ENCODE assay signal across 8 cellular contexts in genomic region chr7:34430456-34430855, GRCh38.
DNase-seq lines count a peak whose midpoint lies in the region; ATAC-seq, FAIRE-seq and TF ChIP-seq lines count a peak whose summit lies in the region.

No MANE protein-coding gene starts in this region.

- H4K8ac ChIP-seq in IMR-90 (ENCODE audit: low read depth in 2 of 2, low read length in 2 of 2), result no peak overlapping the region
- H4K8ac ChIP-seq in mesenchymal stem cell (ENCODE audit: low read length), result no peak overlapping the region

- H3K9me1 ChIP-seq in IMR-90 (ENCODE audit: insufficient read depth, low read length), result no peaks in the 10 kb centered on the region

- no peak overlapping the region for H3K4ac ChIP-seq in IMR-90 (ENCODE audit: low read depth, low read length)
- no peak overlapping the region for H3K4ac ChIP-seq in mesenchymal stem cell (ENCODE audit: low read depth in 1 of 2, low read length in 2 of 2)

- BruUV-seq in IMR-90 (replicated peaks; lab: Mats Ljungman, UMichigan), result no TSS peak

- no peak overlapping the region for H2BK120ac ChIP-seq in IMR-90 (ENCODE audit: low read depth, low read length)
- no peak overlapping the region for H2BK120ac ChIP-seq in mesenchymal stem cell (ENCODE audit: low read depth, low read length)

- H2AK5ac ChIP-seq in IMR-90 (ENCODE audit: low read depth, low read length) (no peak overlapping the region), mesenchymal stem cell (ENCODE audit: low read length, severe bottlenecking) (no peak overlapping the region)

- H4K91ac ChIP-seq in IMR-90 (ENCODE audit: insufficient read depth, low read depth, low read length) (no peak overlapping the region), mesenchymal stem cell (ENCODE audit: low read length) (no peak overlapping the region)

- H3K4me3 Mint-ChIP-seq in astrocyte (ENCODE audit: unreplicated experiment), result no peak overlapping the region

- FAIRE-seq in astrocyte (lab: Jason Lieb, UNC), result no peak

- H2AFZ ChIP-seq in IMR-90 (replicated peaks; ENCODE audit: low read length, poor library complexity) (no peak overlapping the region), astrocyte (ENCODE audit: low read depth, low read length) (no peak overlapping the region), mesenchymal stem cell (ENCODE audit: low read depth, low read length) (no peak overlapping the region)

- H3K18ac ChIP-seq in IMR-90 (ENCODE audit: low read depth, low read length), result no peak overlapping the region
- H3K18ac ChIP-seq in mesenchymal stem cell (ENCODE audit: low read depth in 1 of 2, low read length in 2 of 2), result no peak overlapping the region

- H3K4me1 ChIP-seq in IMR-90 (ENCODE audit: control insufficient read depth, insufficient read depth, low read length) (no peaks in the 10 kb centered on the region), astrocyte (ENCODE audit: insufficient read depth, low read length) (no peaks in the 10 kb centered on the region), mesenchymal stem cell (ENCODE audit: control insufficient read depth, insufficient read depth, low read depth, low read length) (no peaks in the 10 kb centered on the region)

- H3K9me3 Mint-ChIP-seq in astrocyte (ENCODE audit: unreplicated experiment), result peaks cover 7% of the 10 kb centered on the region

- H3K27ac ChIP-seq in IMR-90 (ENCODE audit: insufficient read depth, low read length) (no peak overlapping the region), astrocyte (ENCODE audit: low read depth, low read length) (no peak overlapping the region), mesenchymal stem cell (ENCODE audit: low read length, poor library complexity, severe bottlenecking) (no peak overlapping the region)

- H4K5ac ChIP-seq in IMR-90 (ENCODE audit: low read depth, low read length), result no peak overlapping the region

- peak; percentile 58 for DNase-seq in G401 (ENCODE audit: low spot score)
- peak; percentile 44 for DNase-seq in IMR-90
- peak; percentile 67 for DNase-seq in astrocyte (ENCODE audit: low read depth)
- peak; percentile 17 for DNase-seq in mesenchymal stem cell
- DNase-seq in middle frontal gyrus (ENCODE audit: extremely low spot score, low spot score), result no peak
- DNase-seq in C1 segment of cervical spinal cord (lab: John Stamatoyannopoulos, UW), result no peak

- intact Hi-C loops in IMR-90 (cut with micrococcal nuclease), result no loop called here

- no peak overlapping the region for H2BK20ac ChIP-seq in IMR-90 (ENCODE audit: low read depth, low read length)

- no peak overlapping the region for H3K27ac Mint-ChIP-seq in astrocyte (ENCODE audit: unreplicated experiment)

- no peak overlapping the region for H2BK12ac ChIP-seq in mesenchymal stem cell (ENCODE audit: low read length in 2 of 2)

- no peak overlapping the region for H2BK15ac ChIP-seq in IMR-90 (ENCODE audit: low read depth, low read length)
- H2BK15ac ChIP-seq in mesenchymal stem cell (ENCODE audit: low read depth, poor library complexity, severe bottlenecking), result no peak overlapping the region

- no peak overlapping the region for H2AK9ac ChIP-seq in IMR-90 (replicated peaks; ENCODE audit: low read depth, low read length, poor library complexity)

- H3K23ac ChIP-seq in IMR-90 (ENCODE audit: low read depth, low read length), result no peak overlapping the region
- H3K23ac ChIP-seq in mesenchymal stem cell (ENCODE audit: low read length in 2 of 2), result no peak overlapping the region

- H3K79me1 ChIP-seq in IMR-90 (ENCODE audit: low read depth in 1 of 2, low read length in 2 of 2) (no peaks in the 10 kb centered on the region), mesenchymal stem cell (replicated peaks; ENCODE audit: low read length, poor library complexity, severe bottlenecking) (no peaks in the 10 kb centered on the region)

- WGBS in IMR-90 (ENCODE audit: extremely low coverage in 2 of 2, insufficient read length in 1 of 2), 2 experiments, result no CpG with 5 or more reads among the region's 4 CpGs
- 78% methylated on average over 4 of the region's 4 CpGs for WGBS in mesenchymal stem cell

- no peak overlapping the region for H3K56ac ChIP-seq in IMR-90 (ENCODE audit: extremely low read depth, insufficient read depth, low read length)

- H2BK5ac ChIP-seq in IMR-90 (ENCODE audit: low read depth, low read length, poor library complexity, severe bottlenecking) (no peak overlapping the region), mesenchymal stem cell (ENCODE audit: low read depth, low read length, poor library complexity, severe bottlenecking) (no peak overlapping the region)

- H3K4me1 Mint-ChIP-seq in astrocyte (ENCODE audit: low read depth, unreplicated experiment), result no peaks in the 10 kb centered on the region

- TF ChIP-seq POLR2A in IMR-90 (IDR thresholded peaks at IDR 0.05; ENCODE audit: low read depth, low read length), result no peak

- H3K4me2 ChIP-seq in IMR-90 (ENCODE audit: low read depth, low read length), result no peak overlapping the region
- no peak overlapping the region for H3K4me2 ChIP-seq in astrocyte (ENCODE audit: low read length)
- no peak overlapping the region for H3K4me2 ChIP-seq in mesenchymal stem cell (ENCODE audit: low read length, poor library complexity, severe bottlenecking)

- peaks cover 3% of the 10 kb centered on the region for H3K27me3 Mint-ChIP-seq in astrocyte (ENCODE audit: low read depth, unreplicated experiment)

- CTCF ChIA-PET in IMR-90 (lab: Yijun Ruan, JAX), result interaction anchor here (0.7 kb wide), 1 partner anchor 340 kb away, joined by 4 read pairs; no protein-coding TSS in a partner anchor

- H3K36me3 Mint-ChIP-seq in astrocyte (ENCODE audit: low read depth, unreplicated experiment), result no peaks in the 10 kb centered on the region

- H3K4me3 ChIP-seq in IMR-90 (ENCODE audit: insufficient read depth, low read depth, low read length) (no peak overlapping the region), astrocyte (ENCODE audit: insufficient read depth, low read depth, low read length) (no peak overlapping the region), mesenchymal stem cell (ENCODE audit: insufficient read depth in 1 of 2, low read depth in 1 of 2, low read length in 2 of 2) (no peak overlapping the region)

- H3K14ac ChIP-seq in IMR-90 (replicated peaks; ENCODE audit: low read depth, low read length) (no peak overlapping the region), mesenchymal stem cell (ENCODE audit: low read length in 2 of 2) (no peak overlapping the region)

- H3K36me3 ChIP-seq in IMR-90 (ENCODE audit: control insufficient read depth, insufficient read depth, low read length) (no peaks in the 10 kb centered on the region), astrocyte (ENCODE audit: insufficient read depth, low read length) (no peaks in the 10 kb centered on the region), mesenchymal stem cell (ENCODE audit: control insufficient read depth in 1 of 2, insufficient read depth in 2 of 2, low read depth in 1 of 2, low read length in 2 of 2) (no peaks in the 10 kb centered on the region)

- H3K9ac ChIP-seq in IMR-90 (ENCODE audit: low read depth, low read length) (no peak overlapping the region), astrocyte (ENCODE audit: low read length) (no peak overlapping the region), mesenchymal stem cell (ENCODE audit: low read length) (no peak overlapping the region)

- in situ Hi-C loops in G401 (cut with HindIII; ENCODE audit: low sequenced_read_pairs), result no loop called here
- in situ Hi-C loops in IMR-90 (cut with MboI; ENCODE audit: low sequenced_read_pairs), result no loop called here

- TF ChIP-seq RAD21 in IMR-90 (IDR thresholded peaks at IDR 0.05; ENCODE audit: low read length), result peak; percentile 28; the same call in 1 of the 2 replicates

- H3K9me3 ChIP-seq in IMR-90 (ENCODE audit: control insufficient read depth, insufficient read depth, low read length), result no peaks in the 10 kb centered on the region
- no peaks in the 10 kb centered on the region for H3K9me3 ChIP-seq in astrocyte (ENCODE audit: insufficient read depth, low read depth, low read length)
- H3K9me3 ChIP-seq in mesenchymal stem cell (ENCODE audit: control insufficient read depth, low read length), result no peaks in the 10 kb centered on the region

- dilution Hi-C loops in IMR-90 (cut with HindIII; ENCODE audit: low sequenced_read_pairs, unreplicated experiment), result no loop called here

- H3K27me3 ChIP-seq in IMR-90 (ENCODE audit: control insufficient read depth, insufficient read depth, low read length), result no peaks in the 10 kb centered on the region
- peaks cover 2% of the 10 kb centered on the region for H3K27me3 ChIP-seq in astrocyte (ENCODE audit: insufficient read depth, low read length)
- peaks cover 0 to 7% of the 10 kb centered on the region in 2 experiments for H3K27me3 ChIP-seq in mesenchymal stem cell (ENCODE audit: control insufficient read depth in 1 of 2, insufficient read depth in 1 of 2, low read length in 2 of 2)

- no peaks in the 10 kb centered on the region for H3K79me2 ChIP-seq in astrocyte (ENCODE audit: insufficient read depth, low read length)

- POLR2A ChIA-PET in IMR-90 (lab: Charles Lee; ENCODE audit: unreplicated experiment), result no interaction called here

- TF ChIP-seq CTCF in IMR-90 (conservative IDR thresholded peaks at IDR 0.05; ENCODE audit: low read depth, low read length), result peak; percentile 20; the same call in 1 of the 2 replicates
- TF ChIP-seq CTCF in astrocyte (IDR thresholded peaks at IDR 0.05; ENCODE audit: insufficient read depth, low read depth, low read length), result peak; percentile 52

- ATAC-seq in IMR-90 (ENCODE audit: low read depth) (peak; percentile 29; the same call in 1 of the 2 replicates), GM18858 (IDR thresholded peaks at IDR 0.05; ENCODE audit: unreplicated experiment) (no peak), HG02852 (IDR thresholded peaks at IDR 0.05; ENCODE audit: unreplicated experiment) (no peak)

- no peaks in the 10 kb centered on the region for H4K20me1 ChIP-seq in IMR-90 (ENCODE audit: insufficient read depth, low read length)
- no peaks in the 10 kb centered on the region for H4K20me1 ChIP-seq in astrocyte (ENCODE audit: insufficient read depth, low read length)

TF ChIP-seq in IMR-90, 13 proteins besides CTCF, POLR2A, EP300 and RAD21:
- TF ChIP-seq CEBPB (IDR thresholded peaks at IDR 0.05; ENCODE audit: low read depth, low read length), result peak; percentile 82
- TF ChIP-seq NFE2L2 (IDR thresholded peaks at IDR 0.05; ENCODE audit: low read depth, low read length), result no peak

Comparison
In these comparisons a context has a peak if more than half of its experiments do, and no peak if none do; other contexts are left out.
1. DNase-seq: peak in G401 (single experiment), IMR-90 (single experiment), astrocyte (single experiment) and mesenchymal stem cell (single experiment); none in middle frontal gyrus (single experiment) and C1 segment of cervical spinal cord (0 of 14).